21 cellular contexts compared by ENCODE assay signal in genomic region chr14:80535171-80535570, GRCh38.
DNase-seq lines count a peak whose midpoint lies in the region; ATAC-seq and TF ChIP-seq lines count a peak whose summit lies in the region.
"Had no signal": no experiment of that assay in that cellular context is flagged by ENCODE, and none has a peak within 500 bp of the region (broad histone marks: within the 10 kb centered on the region; RNA-seq: fewer than 3 reads in every experiment).

No MANE protein-coding gene starts in this region.

- no peak overlapping the region for H3K9ac ChIP-seq in Karpas-422 (ENCODE audit: low read length)

- H4K20me1 ChIP-seq in Karpas-422 (ENCODE audit: insufficient read depth, low read depth, low read length) = no peaks in the 10 kb centered on the region

- WGBS in lower leg skin, 2 donors = 43 to 46% methylated on average over 4 of the region's 4 CpGs

- no peaks in the 10 kb centered on the region for H3K27me3 ChIP-seq in Karpas-422 (ENCODE audit: low read length)

- H3K4me1 ChIP-seq in Karpas-422 (ENCODE audit: low read length) = peaks cover 12% of the 10 kb centered on the region
- H3K4me1 ChIP-seq: Caco-2 had no signal

- H3K27ac ChIP-seq in Karpas-422 (ENCODE audit: low read length) = no peak overlapping the region
- H3K27ac ChIP-seq: C4-2B, HL-60 had no signal

- TF ChIP-seq POLR2A in lower leg skin (IDR thresholded peaks at IDR 0.05) = no peak

- intact Hi-C loops in lower leg skin (cut with DNase I; ENCODE audit: low total_unique reads) = no loop called here

- no peak for ATAC-seq in HG03196 (IDR thresholded peaks at IDR 0.05; ENCODE audit: unreplicated experiment)
- ATAC-seq: CD8-positive, alpha-beta T cell; PC-3; SK-N-SH treated with all-trans-retinoic acid at 6 μM for 48 hours had no signal

- TF ChIP-seq CTCF in choroid plexus epithelial cell (conservative IDR thresholded peaks at IDR 0.05; ENCODE audit: low read depth, low read length) (no peak), lower leg skin (IDR thresholded peaks at IDR 0.05) (no peak)

- H3K36me3 ChIP-seq in Karpas-422 (ENCODE audit: insufficient read depth, low read length) = no peaks in the 10 kb centered on the region

- H3K4me2 ChIP-seq in Karpas-422 (ENCODE audit: low read depth, low read length, poor library complexity, severe bottlenecking) = no peak overlapping the region

- no peaks in the 10 kb centered on the region for H3K9me3 ChIP-seq in Karpas-422 (ENCODE audit: low read length)
- H3K9me3 ChIP-seq: Caco-2 had no signal

- H3K9me2 ChIP-seq in Karpas-422 (replicated peaks; ENCODE audit: insufficient read depth, low read length) = no peaks in the 10 kb centered on the region

- no peaks in the 10 kb centered on the region for H3K79me2 ChIP-seq in Karpas-422 (ENCODE audit: low read length)

- DNase-seq in Karpas-422 (peak; percentile 68), NCI-H1048 (lab: John Stamatoyannopoulos, UW) (peak; percentile 89), choroid plexus epithelial cell (ENCODE audit: low read depth) (peak; percentile 35), left kidney (ENCODE audit: low read depth, low spot score) (peak; percentile 2), lower leg skin (ENCODE audit: low spot score in 2 of 2) (no peak), NCI-H345 treated with DMSO at 0.1 percent for 48 hours (lab: John Stamatoyannopoulos, UW; ENCODE audit: unreplicated experiment) (no peak)
- DNase-seq: Caco-2; CD8-positive, alpha-beta T cell; DMS79 treated with DMSO at 0.1 percent for 48 hours; GF-D8; Kasumi-1; NCI-H1105 treated with DMSO at 0.1 percent for 48 hours; NCI-H2029; NCI-H446 treated with DMSO at 0.1 percent for 48 hours; NCI-H69; NK-92 treated with Interleukin-12 subunit alpha and Interleukin-12 subunit beta, amount 100 ng/mL, for 24 hours; PC-3 had no signal

- no peak overlapping the region for H2AFZ ChIP-seq in Karpas-422 (ENCODE audit: low read length)

- H3K4me3 ChIP-seq in Karpas-422 (ENCODE audit: low read length) (no peak overlapping the region), choroid plexus epithelial cell (ENCODE audit: low read depth, low read length) (no peak overlapping the region), lower leg skin (ENCODE audit: low read depth, poor library complexity, severe bottlenecking) (no peak overlapping the region)

Comparison
In these comparisons a context has a peak if more than half of its experiments do, and no peak if none do; other contexts are left out.
1. DNase-seq: peak in Karpas-422 (single experiment), NCI-H1048 (single experiment), choroid plexus epithelial cell (single experiment) and left kidney (single experiment); none in lower leg skin (0 of 2) and NCI-H345 treated with DMSO at 0.1 percent for 48 hours (single experiment).